In genomic region chr7:78203042-78203720, GRCh38 we compare ENCODE assay signal across 21 cellular contexts.
"Had no signal": no experiment of that assay in that cellular context is flagged by ENCODE, and none has a peak within 500 bp of the region (broad histone marks: within the 10 kb centered on the region; RNA-seq: fewer than 3 reads in every experiment).

No MANE protein-coding gene starts in this region.

- DNase-seq: activated CD4-positive, alpha-beta T cell treated with anti-CD3 and anti-CD28 coated beads for 4 hours; activated CD4-positive, alpha-beta T cell treated with anti-CD3 and anti-CD28 coated beads, Interleukin-2, amount 50 U/mL, for 48 hours; activated CD4-positive, CD25-positive, alpha-beta regulatory T cell; activated naive CD4-positive, alpha-beta T cell treated with anti-CD3 and anti-CD28 coated beads for 36 hours; activated naive CD8-positive, alpha-beta T cell treated with anti-CD3 and anti-CD28 coated beads, Interleukin-2, amount 10 ng/mL, durations not matched to agents 7 days and 5 days; activated T-cell treated with anti-CD3 and anti-CD28 coated beads, Interleukin-2, amount 50 U/mL, for 48 hours; anterior cingulate cortex; effector CD4-positive, alpha-beta T cell; heart left ventricle; lower lobe of right lung; naive B cell; occipital lobe; right lobe of liver; small intestine; stimulated activated CD4-positive, alpha-beta T cell treated with anti-CD3 and anti-CD28 coated beads, Interleukin-2, amount 100 ng/mL, for 24 hours; stimulated activated CD8-positive, alpha-beta memory T cell treated with anti-CD3 and anti-CD28 coated beads, Interleukin-4, amount 100 ng/mL, for 48 hours; stimulated activated naive B cell treated with anti-CD40 and anti-IgM and Interleukin-4, amounts not matched to agents 10 μg/mL and 1 μg/mL and 100 μg/mL, for 72 hours; T1000; transverse colon; uterus had no signal

- H3K27me3 ChIP-seq: gastroesophageal sphincter, heart left ventricle, right lobe of liver, transverse colon, uterus had no signal

- H3K36me3 ChIP-seq: gastroesophageal sphincter, heart left ventricle, lower lobe of right lung, right lobe of liver, transverse colon, uterus had no signal

- H3K27ac ChIP-seq: gastroesophageal sphincter, heart left ventricle, lower lobe of right lung, right lobe of liver, transverse colon, uterus had no signal

- ATAC-seq: gastroesophageal sphincter; heart left ventricle; lower lobe of right lung; right lobe of liver; stimulated activated naive B cell treated with anti-CD40 and anti-IgM and Interleukin-4, amounts not matched to agents 10 μg/mL and 1 μg/mL and 100 μg/mL, for 72 hours had no signal

- H3K9me3 ChIP-seq: gastroesophageal sphincter, heart left ventricle, lower lobe of right lung, right lobe of liver, transverse colon, uterus had no signal

- H3K4me1 ChIP-seq: gastroesophageal sphincter, heart left ventricle, lower lobe of right lung, right lobe of liver, transverse colon, uterus had no signal

- H3K4me3 ChIP-seq: gastroesophageal sphincter, heart left ventricle, lower lobe of right lung, right lobe of liver, transverse colon, uterus had no signal
